1 cellular context compared by ENCODE assay signal in the genomic region with DNA sequence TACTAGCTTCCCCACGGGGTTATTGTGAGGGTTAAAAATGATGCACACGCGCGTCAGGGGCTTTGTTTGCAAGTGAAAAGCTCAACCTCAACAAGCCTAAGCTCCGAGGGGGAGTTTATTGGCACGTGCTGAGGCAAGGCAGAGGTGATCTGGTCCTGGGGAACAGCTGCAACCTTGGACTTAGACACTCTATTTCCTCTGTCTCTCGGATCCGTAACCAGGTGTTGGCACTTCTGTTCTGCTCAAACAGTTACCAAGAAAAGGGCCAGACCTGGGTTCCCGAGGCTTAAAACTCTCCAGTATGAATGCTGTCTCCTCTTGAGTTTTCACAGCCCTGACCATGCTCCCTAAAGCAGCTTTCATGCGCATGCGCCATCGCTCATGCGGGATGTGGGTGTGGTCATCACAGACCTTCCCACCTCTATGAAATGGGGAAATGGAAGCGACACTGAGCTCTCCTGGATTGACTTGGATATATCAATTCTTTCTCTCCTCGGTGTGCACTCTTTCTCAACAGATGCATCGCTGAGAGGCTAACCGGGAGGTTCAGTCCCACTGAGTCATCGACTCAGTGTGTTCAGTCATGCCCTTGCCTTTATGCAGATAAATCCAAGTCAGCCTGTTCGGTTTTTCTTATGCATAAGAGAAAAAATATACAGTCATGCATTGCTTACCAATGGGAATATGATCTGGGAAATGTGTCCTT.
A peak's percentile ranks its signal among the peaks of the same experiment; 100 is the strongest.
TF ChIP-seq lines count a peak whose summit lies in the region.

No MANE protein-coding gene starts in this region.

TF ChIP-seq in K562, 482 proteins besides CTCF, POLR2A, EP300 and RAD21 (continues in another document):
- peak; percentile 38 for TF ChIP-seq PRDM10 (IDR thresholded peaks at IDR 0.05; ENCODE audit: partially characterized antibody)
- TF ChIP-seq FOSL1 (tag; conservative IDR thresholded peaks at IDR 0.05): peak; percentile 52
- TF ChIP-seq FOXA3 (CRISPR knock-in tag; conservative IDR thresholded peaks at IDR 0.05 in 1 of 2, IDR thresholded peaks at IDR 0.05 in 1 of 2): no peak
- TF ChIP-seq MCM3 (IDR thresholded peaks at IDR 0.05): no peak
- no peak for TF ChIP-seq PYGO2 (tag; IDR thresholded peaks at IDR 0.05)
- TF ChIP-seq, protein P1, sequence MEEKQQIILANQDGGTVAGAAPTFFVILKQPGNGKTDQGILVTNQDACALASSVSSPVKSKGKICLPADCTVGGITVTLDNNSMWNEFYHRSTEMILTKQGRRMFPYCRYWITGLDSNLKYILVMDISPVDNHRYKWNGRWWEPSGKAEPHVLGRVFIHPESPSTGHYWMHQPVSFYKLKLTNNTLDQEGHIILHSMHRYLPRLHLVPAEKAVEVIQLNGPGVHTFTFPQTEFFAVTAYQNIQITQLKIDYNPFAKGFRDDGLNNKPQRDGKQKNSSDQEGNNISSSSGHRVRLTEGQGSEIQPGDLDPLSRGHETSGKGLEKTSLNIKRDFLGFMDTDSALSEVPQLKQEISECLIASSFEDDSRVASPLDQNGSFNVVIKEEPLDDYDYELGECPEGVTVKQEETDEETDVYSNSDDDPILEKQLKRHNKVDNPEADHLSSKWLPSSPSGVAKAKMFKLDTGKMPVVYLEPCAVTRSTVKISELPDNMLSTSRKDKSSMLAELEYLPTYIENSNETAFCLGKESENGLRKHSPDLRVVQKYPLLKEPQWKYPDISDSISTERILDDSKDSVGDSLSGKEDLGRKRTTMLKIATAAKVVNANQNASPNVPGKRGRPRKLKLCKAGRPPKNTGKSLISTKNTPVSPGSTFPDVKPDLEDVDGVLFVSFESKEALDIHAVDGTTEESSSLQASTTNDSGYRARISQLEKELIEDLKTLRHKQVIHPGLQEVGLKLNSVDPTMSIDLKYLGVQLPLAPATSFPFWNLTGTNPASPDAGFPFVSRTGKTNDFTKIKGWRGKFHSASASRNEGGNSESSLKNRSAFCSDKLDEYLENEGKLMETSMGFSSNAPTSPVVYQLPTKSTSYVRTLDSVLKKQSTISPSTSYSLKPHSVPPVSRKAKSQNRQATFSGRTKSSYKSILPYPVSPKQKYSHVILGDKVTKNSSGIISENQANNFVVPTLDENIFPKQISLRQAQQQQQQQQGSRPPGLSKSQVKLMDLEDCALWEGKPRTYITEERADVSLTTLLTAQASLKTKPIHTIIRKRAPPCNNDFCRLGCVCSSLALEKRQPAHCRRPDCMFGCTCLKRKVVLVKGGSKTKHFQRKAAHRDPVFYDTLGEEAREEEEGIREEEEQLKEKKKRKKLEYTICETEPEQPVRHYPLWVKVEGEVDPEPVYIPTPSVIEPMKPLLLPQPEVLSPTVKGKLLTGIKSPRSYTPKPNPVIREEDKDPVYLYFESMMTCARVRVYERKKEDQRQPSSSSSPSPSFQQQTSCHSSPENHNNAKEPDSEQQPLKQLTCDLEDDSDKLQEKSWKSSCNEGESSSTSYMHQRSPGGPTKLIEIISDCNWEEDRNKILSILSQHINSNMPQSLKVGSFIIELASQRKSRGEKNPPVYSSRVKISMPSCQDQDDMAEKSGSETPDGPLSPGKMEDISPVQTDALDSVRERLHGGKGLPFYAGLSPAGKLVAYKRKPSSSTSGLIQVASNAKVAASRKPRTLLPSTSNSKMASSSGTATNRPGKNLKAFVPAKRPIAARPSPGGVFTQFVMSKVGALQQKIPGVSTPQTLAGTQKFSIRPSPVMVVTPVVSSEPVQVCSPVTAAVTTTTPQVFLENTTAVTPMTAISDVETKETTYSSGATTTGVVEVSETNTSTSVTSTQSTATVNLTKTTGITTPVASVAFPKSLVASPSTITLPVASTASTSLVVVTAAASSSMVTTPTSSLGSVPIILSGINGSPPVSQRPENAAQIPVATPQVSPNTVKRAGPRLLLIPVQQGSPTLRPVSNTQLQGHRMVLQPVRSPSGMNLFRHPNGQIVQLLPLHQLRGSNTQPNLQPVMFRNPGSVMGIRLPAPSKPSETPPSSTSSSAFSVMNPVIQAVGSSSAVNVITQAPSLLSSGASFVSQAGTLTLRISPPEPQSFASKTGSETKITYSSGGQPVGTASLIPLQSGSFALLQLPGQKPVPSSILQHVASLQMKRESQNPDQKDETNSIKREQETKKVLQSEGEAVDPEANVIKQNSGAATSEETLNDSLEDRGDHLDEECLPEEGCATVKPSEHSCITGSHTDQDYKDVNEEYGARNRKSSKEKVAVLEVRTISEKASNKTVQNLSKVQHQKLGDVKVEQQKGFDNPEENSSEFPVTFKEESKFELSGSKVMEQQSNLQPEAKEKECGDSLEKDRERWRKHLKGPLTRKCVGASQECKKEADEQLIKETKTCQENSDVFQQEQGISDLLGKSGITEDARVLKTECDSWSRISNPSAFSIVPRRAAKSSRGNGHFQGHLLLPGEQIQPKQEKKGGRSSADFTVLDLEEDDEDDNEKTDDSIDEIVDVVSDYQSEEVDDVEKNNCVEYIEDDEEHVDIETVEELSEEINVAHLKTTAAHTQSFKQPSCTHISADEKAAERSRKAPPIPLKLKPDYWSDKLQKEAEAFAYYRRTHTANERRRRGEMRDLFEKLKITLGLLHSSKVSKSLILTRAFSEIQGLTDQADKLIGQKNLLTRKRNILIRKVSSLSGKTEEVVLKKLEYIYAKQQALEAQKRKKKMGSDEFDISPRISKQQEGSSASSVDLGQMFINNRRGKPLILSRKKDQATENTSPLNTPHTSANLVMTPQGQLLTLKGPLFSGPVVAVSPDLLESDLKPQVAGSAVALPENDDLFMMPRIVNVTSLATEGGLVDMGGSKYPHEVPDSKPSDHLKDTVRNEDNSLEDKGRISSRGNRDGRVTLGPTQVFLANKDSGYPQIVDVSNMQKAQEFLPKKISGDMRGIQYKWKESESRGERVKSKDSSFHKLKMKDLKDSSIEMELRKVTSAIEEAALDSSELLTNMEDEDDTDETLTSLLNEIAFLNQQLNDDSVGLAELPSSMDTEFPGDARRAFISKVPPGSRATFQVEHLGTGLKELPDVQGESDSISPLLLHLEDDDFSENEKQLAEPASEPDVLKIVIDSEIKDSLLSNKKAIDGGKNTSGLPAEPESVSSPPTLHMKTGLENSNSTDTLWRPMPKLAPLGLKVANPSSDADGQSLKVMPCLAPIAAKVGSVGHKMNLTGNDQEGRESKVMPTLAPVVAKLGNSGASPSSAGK (IDR thresholded peaks at IDR 0.05): peak; percentile 94
- TF ChIP-seq ERF (CRISPR knock-in tag; IDR thresholded peaks at IDR 0.05): 0 out of 2 replicates have a peak, but pooled peaks have one; percentile 15
- TF ChIP-seq RBBP5 (IDR thresholded peaks at IDR 0.05; ENCODE audit: borderline replicate concordance, insufficient read depth, low read length, poor library complexity, severe bottlenecking): no peak
- TF ChIP-seq FOXO4 (CRISPR knock-in tag; IDR thresholded peaks at IDR 0.05): 0 out of 2 replicates have a peak, but pooled peaks have one; percentile 46
- TF ChIP-seq, protein P2, sequence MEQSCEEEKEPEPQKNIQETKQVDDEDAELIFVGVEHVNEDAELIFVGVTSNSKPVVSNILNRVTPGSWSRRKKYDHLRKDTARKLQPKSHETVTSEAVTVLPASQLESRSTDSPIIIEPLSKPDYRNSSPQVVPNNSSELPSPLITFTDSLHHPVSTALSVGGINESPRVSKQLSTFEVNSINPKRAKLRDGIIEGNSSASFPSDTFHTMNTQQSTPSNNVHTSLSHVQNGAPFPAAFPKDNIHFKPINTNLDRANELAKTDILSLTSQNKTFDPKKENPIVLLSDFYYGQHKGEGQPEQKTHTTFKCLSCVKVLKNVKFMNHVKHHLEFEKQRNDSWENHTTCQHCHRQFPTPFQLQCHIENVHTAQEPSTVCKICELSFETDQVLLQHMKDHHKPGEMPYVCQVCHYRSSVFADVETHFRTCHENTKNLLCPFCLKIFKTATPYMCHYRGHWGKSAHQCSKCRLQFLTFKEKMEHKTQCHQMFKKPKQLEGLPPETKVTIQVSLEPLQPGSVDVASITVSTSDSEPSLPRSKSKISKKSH (CRISPR knock-in tag; IDR thresholded peaks at IDR 0.05): no peak
- TF ChIP-seq RCOR1 (IDR thresholded peaks at IDR 0.05; ENCODE audit: borderline replicate concordance in 1 of 2, low read depth in 2 of 2, low read length in 2 of 2): 0 out of 4 replicates have a peak, but pooled peaks of 1 of the 2 experiments have one; percentile 12
- TF ChIP-seq SPI1 (IDR thresholded peaks at IDR 0.05; ENCODE audit: borderline replicate concordance, low read depth, low read length): peak; percentile 93
- TF ChIP-seq HMG20B (CRISPR knock-in tag; IDR thresholded peaks at IDR 0.05): no peak
- TF ChIP-seq ASH1L (IDR thresholded peaks at IDR 0.05; ENCODE audit: borderline replicate concordance, low read depth, partially characterized antibody): no peak
- TF ChIP-seq, protein P3, sequence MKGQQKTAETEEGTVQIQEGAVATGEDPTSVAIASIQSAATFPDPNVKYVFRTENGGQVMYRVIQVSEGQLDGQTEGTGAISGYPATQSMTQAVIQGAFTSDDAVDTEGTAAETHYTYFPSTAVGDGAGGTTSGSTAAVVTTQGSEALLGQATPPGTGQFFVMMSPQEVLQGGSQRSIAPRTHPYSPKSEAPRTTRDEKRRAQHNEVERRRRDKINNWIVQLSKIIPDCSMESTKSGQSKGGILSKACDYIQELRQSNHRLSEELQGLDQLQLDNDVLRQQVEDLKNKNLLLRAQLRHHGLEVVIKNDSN (CRISPR knock-in tag; IDR thresholded peaks at IDR 0.05): peak; percentile 49
- 0 out of 2 replicates have a peak, but pooled peaks have one; percentile 50 for TF ChIP-seq MEF2D (tag; conservative IDR thresholded peaks at IDR 0.05; ENCODE audit: low read depth)
- TF ChIP-seq ZNF707 (CRISPR knock-in tag; conservative IDR thresholded peaks at IDR 0.05): no peak; the same call in 1 of the 2 replicates
- TF ChIP-seq, protein P4, sequence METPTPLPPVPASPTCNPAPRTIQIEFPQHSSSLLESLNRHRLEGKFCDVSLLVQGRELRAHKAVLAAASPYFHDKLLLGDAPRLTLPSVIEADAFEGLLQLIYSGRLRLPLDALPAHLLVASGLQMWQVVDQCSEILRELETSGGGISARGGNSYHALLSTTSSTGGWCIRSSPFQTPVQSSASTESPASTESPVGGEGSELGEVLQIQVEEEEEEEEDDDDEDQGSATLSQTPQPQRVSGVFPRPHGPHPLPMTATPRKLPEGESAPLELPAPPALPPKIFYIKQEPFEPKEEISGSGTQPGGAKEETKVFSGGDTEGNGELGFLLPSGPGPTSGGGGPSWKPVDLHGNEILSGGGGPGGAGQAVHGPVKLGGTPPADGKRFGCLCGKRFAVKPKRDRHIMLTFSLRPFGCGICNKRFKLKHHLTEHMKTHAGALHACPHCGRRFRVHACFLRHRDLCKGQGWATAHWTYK (CRISPR knock-in tag; IDR thresholded peaks at IDR 0.05): 0 out of 2 replicates have a peak, but pooled peaks have one; percentile 43
- 0 out of 2 replicates have a peak, but pooled peaks have one; percentile 12 for TF ChIP-seq ARID1B (IDR thresholded peaks at IDR 0.05)
- no peak for TF ChIP-seq TOE1 (IDR thresholded peaks at IDR 0.05; ENCODE audit: borderline replicate concordance)
- TF ChIP-seq TOE1 (CRISPR knock-in tag; IDR thresholded peaks at IDR 0.05; ENCODE audit: borderline replicate concordance, low read depth): 0 out of 2 replicates have a peak, but pooled peaks have one; percentile 12
- 0 out of 2 replicates have a peak, but pooled peaks have one; percentile 42 for TF ChIP-seq MTA3 (IDR thresholded peaks at IDR 0.05; ENCODE audit: borderline replicate concordance)
- TF ChIP-seq PHF8 (IDR thresholded peaks at IDR 0.05; ENCODE audit: borderline replicate concordance, low read length): no peak; the same call in 1 of the 2 replicates
- TF ChIP-seq RBM39 (optimal IDR thresholded peaks at IDR 0.05; ENCODE audit: low read depth, low read length): peak; percentile 85
- peak; percentile 66; the same call in 1 of the 2 replicates for TF ChIP-seq SMAD4 (CRISPR knock-in tag; conservative IDR thresholded peaks at IDR 0.05)
- no peak for TF ChIP-seq MXI1 (IDR thresholded peaks at IDR 0.05; ENCODE audit: low read depth, low read length)
- 0 out of 2 replicates have a peak, but pooled peaks have one; percentile 48 for TF ChIP-seq ZNF583 (CRISPR knock-in tag; IDR thresholded peaks at IDR 0.05)
- TF ChIP-seq DMBX1 (CRISPR knock-in tag; IDR thresholded peaks at IDR 0.05; ENCODE audit: borderline replicate concordance): peak; percentile 77
- TF ChIP-seq CXXC5 (CRISPR knock-in tag; IDR thresholded peaks at IDR 0.05): peak; percentile 45
- no peak for TF ChIP-seq ZNF75A (CRISPR knock-in tag; IDR thresholded peaks at IDR 0.05)
- peak; percentile 56 for TF ChIP-seq MEIS2 (IDR thresholded peaks at IDR 0.05; ENCODE audit: partially characterized antibody)
- 0 out of 4 replicates have a peak, but pooled peaks of 1 of the 2 experiments have one; percentile 35 for TF ChIP-seq TBL1XR1 (IDR thresholded peaks at IDR 0.05; ENCODE audit: low read length in 2 of 2)
- peak; percentile 46 for TF ChIP-seq TBP (optimal IDR thresholded peaks at IDR 0.05; ENCODE audit: low read depth, low read length)
